ENCODE assay signal across 21 cellular contexts in the genomic region with DNA sequence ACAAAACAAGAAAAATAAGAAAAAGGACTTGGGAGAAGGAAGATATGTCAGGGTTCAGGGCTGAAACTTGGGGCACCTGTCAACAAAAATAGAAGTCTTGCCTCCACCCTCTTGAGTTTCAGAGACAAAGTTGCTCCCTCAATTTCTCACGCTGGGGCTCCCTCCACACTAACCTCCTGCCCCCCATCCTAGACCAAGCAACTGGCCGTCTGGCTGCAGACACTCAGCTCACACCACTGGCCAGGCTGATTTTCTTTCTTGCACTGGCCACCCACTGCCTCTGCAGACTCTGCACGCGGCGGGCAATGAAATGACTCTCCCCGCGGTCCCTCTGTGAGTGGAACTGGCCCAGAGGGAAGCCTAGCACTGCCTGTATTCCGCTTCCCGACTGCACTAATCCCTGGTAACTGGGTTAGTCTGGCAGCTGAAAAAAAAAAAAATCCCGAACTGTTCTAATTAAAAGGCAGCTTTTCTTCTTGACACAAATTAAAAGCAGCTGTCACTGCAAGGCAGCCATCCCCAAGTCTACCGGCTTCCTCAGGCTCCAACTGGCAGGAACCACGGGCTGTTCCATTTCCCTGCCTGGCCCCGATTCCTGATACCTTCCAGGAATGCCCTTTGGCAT.
DNase-seq lines count a peak whose midpoint lies in the region; ATAC-seq, FAIRE-seq and TF ChIP-seq lines count a peak whose summit lies in the region.
"Had no signal": no experiment of that assay in that cellular context is flagged by ENCODE, and none has a peak within 500 bp of the region (broad histone marks: within the 10 kb centered on the region; RNA-seq: fewer than 3 reads in every experiment).

No MANE protein-coding gene starts in this region.

- DNase-seq in NCI-H2171 treated with DMSO at 0.1 percent for 48 hours (lab: John Stamatoyannopoulos, UW) (peak; percentile 24), NCI-H2171 (lab: John Stamatoyannopoulos, UW) (no peak), RWPE1 (ENCODE audit: low spot score) (no peak), fibroblast of mammary gland (ENCODE audit: low read depth) (peak; percentile 66), superior temporal gyrus (ENCODE audit: extremely low spot score) (peak; percentile 15), GM12892 (ENCODE audit: insufficient read length) (no peak), Kasumi-1 (lab: John Stamatoyannopoulos, UW) (no peak)
- DNase-seq: activated CD4-positive, alpha-beta T cell treated with anti-CD3 and anti-CD28 coated beads, Interleukin-2, amount 50 U/mL, for 4 hours; activated naive CD4-positive, alpha-beta T cell; CD4-positive, alpha-beta memory T cell; endodermal cell; foreskin melanocyte; KG1; NCI-H1048; NCI-H748 treated with DMSO at 0.1 percent for 48 hours; RPMI8226; T-cell; tibial artery had no signal

- TF ChIP-seq CTCF in RWPE1 (conservative IDR thresholded peaks at IDR 0.05; ENCODE audit: low read depth) (no peak), fibroblast of mammary gland (conservative IDR thresholded peaks at IDR 0.05; ENCODE audit: control insufficient read depth, insufficient read depth, low read depth, low read length) (no peak)

- 0 out of 2 replicates have a peak overlapping the region, but pooled peaks have one; percentile 2 for H3K27ac ChIP-seq in RWPE1
- H3K27ac ChIP-seq: tibial artery had no signal

- TF ChIP-seq POLR2A in GM12892 (IDR thresholded peaks at IDR 0.05; ENCODE audit: low read depth, low read length), result no peak

- ATAC-seq in GM21381 (IDR thresholded peaks at IDR 0.05; ENCODE audit: unreplicated experiment), result no peak
- ATAC-seq: HCT116; stimulated activated effector memory CD8-positive, alpha-beta T cell treated with anti-CD3 and anti-CD28 coated beads, Interleukin-12 subunit alpha, Interleukin-12 subunit beta, amount 100 ng/mL, for 72 hours; T-cell had no signal

- CTCF ChIA-PET in RWPE1 (lab: Yijun Ruan, JAX), result interaction anchor here (0.7 kb wide), 2 partner anchors 39 to 40 kb away, joined by 4 read pairs; no protein-coding TSS in a partner anchor

- POLR2A ChIA-PET in RWPE1 (lab: Yijun Ruan, JAX; ENCODE audit: low non-redundant PET), result no interaction called here

- FAIRE-seq in GM12892 (lab: Jason Lieb, UNC), result no peak

- H3K4me3 ChIP-seq in fibroblast of mammary gland (ENCODE audit: control insufficient read depth, low read depth, low read length), result no peak overlapping the region
- H3K4me3 ChIP-seq: tibial artery had no signal

Comparison
In these comparisons a context has a peak if more than half of its experiments do, and no peak if none do; other contexts are left out.
1. DNase-seq: peak in NCI-H2171 treated with DMSO at 0.1 percent for 48 hours (single experiment), fibroblast of mammary gland (single experiment) and superior temporal gyrus (single experiment); none in NCI-H2171 (single experiment), RWPE1 (single experiment), GM12892 (single experiment) and Kasumi-1 (0 of 2).